1 cellular context compared by ENCODE assay signal in genomic region chr4:110025057-110025456, GRCh38.
TF ChIP-seq lines count a peak whose summit lies in the region.

No MANE protein-coding gene starts in this region.

TF ChIP-seq in GM23338, 12 proteins besides CTCF, POLR2A, EP300 and RAD21 (continued from another document):
- TF ChIP-seq ZNF462 (CRISPR knock-in tag; IDR thresholded peaks at IDR 0.05) (no peak), ETS1 (IDR thresholded peaks at IDR 0.05) (no peak), ZNF114 (CRISPR knock-in tag; IDR thresholded peaks at IDR 0.05) (no peak), NANOG (IDR thresholded peaks at IDR 0.05; ENCODE audit: borderline replicate concordance) (no peak), ZNF331 (CRISPR knock-in tag; IDR thresholded peaks at IDR 0.05; ENCODE audit: low read depth) (no peak)
- TF ChIP-seq, protein P1, sequence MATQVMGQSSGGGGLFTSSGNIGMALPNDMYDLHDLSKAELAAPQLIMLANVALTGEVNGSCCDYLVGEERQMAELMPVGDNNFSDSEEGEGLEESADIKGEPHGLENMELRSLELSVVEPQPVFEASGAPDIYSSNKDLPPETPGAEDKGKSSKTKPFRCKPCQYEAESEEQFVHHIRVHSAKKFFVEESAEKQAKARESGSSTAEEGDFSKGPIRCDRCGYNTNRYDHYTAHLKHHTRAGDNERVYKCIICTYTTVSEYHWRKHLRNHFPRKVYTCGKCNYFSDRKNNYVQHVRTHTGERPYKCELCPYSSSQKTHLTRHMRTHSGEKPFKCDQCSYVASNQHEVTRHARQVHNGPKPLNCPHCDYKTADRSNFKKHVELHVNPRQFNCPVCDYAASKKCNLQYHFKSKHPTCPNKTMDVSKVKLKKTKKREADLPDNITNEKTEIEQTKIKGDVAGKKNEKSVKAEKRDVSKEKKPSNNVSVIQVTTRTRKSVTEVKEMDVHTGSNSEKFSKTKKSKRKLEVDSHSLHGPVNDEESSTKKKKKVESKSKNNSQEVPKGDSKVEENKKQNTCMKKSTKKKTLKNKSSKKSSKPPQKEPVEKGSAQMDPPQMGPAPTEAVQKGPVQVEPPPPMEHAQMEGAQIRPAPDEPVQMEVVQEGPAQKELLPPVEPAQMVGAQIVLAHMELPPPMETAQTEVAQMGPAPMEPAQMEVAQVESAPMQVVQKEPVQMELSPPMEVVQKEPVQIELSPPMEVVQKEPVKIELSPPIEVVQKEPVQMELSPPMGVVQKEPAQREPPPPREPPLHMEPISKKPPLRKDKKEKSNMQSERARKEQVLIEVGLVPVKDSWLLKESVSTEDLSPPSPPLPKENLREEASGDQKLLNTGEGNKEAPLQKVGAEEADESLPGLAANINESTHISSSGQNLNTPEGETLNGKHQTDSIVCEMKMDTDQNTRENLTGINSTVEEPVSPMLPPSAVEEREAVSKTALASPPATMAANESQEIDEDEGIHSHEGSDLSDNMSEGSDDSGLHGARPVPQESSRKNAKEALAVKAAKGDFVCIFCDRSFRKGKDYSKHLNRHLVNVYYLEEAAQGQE (IDR thresholded peaks at IDR 0.05; ENCODE audit: unreplicated experiment) = no peak
TF ChIP-seq in GM23338: peak in this region for 0.
